Comparison of ENCODE assay signal across 8 cellular contexts in the genomic region with DNA sequence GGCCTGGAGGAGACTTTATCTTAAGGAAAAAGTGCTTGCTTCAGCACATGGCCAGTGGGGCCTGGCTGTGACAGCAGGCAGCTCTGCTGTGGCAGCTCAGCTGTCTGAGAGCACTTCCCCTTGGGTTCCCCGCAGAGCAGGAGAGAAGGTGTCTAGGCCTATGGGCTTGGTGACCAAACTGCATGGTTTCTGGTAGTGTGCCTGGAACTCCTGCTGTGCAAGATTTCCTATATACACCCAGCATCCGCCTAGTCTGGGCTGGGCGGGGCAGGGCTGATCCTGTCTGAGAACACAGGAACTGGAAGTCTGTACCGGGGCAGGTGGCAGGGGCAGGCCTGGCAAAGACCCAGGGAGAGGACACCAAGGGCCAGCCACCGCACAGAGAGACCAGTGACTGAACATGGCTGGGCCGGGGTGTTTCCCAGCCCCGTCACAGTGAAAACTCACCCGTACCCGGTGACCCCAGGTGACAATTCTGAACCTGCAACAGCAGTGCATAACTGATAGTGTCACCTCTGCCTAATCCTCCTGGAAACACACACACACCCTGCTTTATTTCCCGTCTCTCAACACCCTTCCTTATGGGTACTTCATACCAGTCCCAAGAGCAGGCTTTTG. TPM values are rescaled to one million over a fixed set of nuclear protein-coding genes. Genes with fewer than 3 reads are reported as not detected.
A peak's percentile ranks its signal among the peaks of the same experiment; 100 is the strongest.
DNase-seq lines count a peak whose midpoint lies in the region; ATAC-seq and TF ChIP-seq lines count a peak whose summit lies in the region.

No MANE protein-coding gene starts in this region.

- H3K4ac ChIP-seq in neuronal stem cell (ENCODE audit: low read length), result no peak overlapping the region

- H3K4me3 ChIP-seq in CD4-positive, alpha-beta memory T cell (ENCODE audit: low read length in 2 of 2), result no peak overlapping the region
- H3K4me3 ChIP-seq in Panc1 (ENCODE audit: low read depth in 2 of 2, low read length in 2 of 2) (no peak overlapping the region), neuronal stem cell (ENCODE audit: low read length in 2 of 2) (no peak overlapping the region), HAP-1 (no peak overlapping the region)

- no peak for TF ChIP-seq CTCF in Panc1 (IDR thresholded peaks at IDR 0.05)

- ATAC-seq in GM19043 (IDR thresholded peaks at IDR 0.05; ENCODE audit: low read depth, unreplicated experiment) (peak; percentile 51), HG03175 (IDR thresholded peaks at IDR 0.05; ENCODE audit: unreplicated experiment) (peak; percentile 36), Panc1 (peak; percentile 54)
- ATAC-seq in effector memory CD8-positive, alpha-beta T cell (replicated peaks), result peak; percentile 65

- H4K91ac ChIP-seq in neuronal stem cell (ENCODE audit: low read depth, low read length, poor library complexity), result no peak overlapping the region

- no peaks in the 10 kb centered on the region for H3K9me3 ChIP-seq in CD4-positive, alpha-beta memory T cell (ENCODE audit: control insufficient read depth in 1 of 2, low read length in 2 of 2)
- H3K9me3 ChIP-seq in Panc1 (ENCODE audit: control insufficient read depth, insufficient read depth, low read depth, low read length) (no peaks in the 10 kb centered on the region), neuronal stem cell (replicated peaks in 1 of 2; ENCODE audit: control insufficient read depth in 2 of 2, insufficient read depth in 1 of 2, low read depth in 1 of 2, low read length in 2 of 2) (no peaks in the 10 kb centered on the region), HAP-1 (no peaks in the 10 kb centered on the region; the same call in 1 of the 2 replicates)

- no peak overlapping the region for H2BK15ac ChIP-seq in neuronal stem cell (ENCODE audit: low read length)

- no peaks in the 10 kb centered on the region for H3K36me3 Mint-ChIP-seq in CD4-positive, alpha-beta memory T cell
- peaks cover 10% of the 10 kb centered on the region for H3K36me3 Mint-ChIP-seq in effector memory CD8-positive, alpha-beta T cell (ENCODE audit: insufficient read depth)

- H3K4me1 ChIP-seq in CD4-positive, alpha-beta memory T cell (ENCODE audit: insufficient read depth, low read length), result peaks cover 48% of the 10 kb centered on the region
- peaks cover 9% of the 10 kb centered on the region for H3K4me1 ChIP-seq in Panc1 (ENCODE audit: control insufficient read depth, insufficient read depth, low read length)
- H3K4me1 ChIP-seq in neuronal stem cell (ENCODE audit: control insufficient read depth in 2 of 2, insufficient read depth in 1 of 2, low read depth in 1 of 2, low read length in 2 of 2), result peaks cover 24 to 28% of the 10 kb centered on the region in 2 donors
- peaks cover 11% of the 10 kb centered on the region for H3K4me1 ChIP-seq in HAP-1

- CTCF ChIA-PET in CD4-positive, alpha-beta memory T cell (lab: Charles Lee; ENCODE audit: partially characterized antibody), result interaction anchor here (1.4 kb wide), 1 partner anchor 39 kb away, joined by 4 read pairs; the partner anchor contains the start of gene CHD9
- CTCF ChIA-PET in Panc1 (lab: Charles Lee), result no interaction called here

- no peaks in the 10 kb centered on the region for H3K27me3 Mint-ChIP-seq in CD4-positive, alpha-beta memory T cell
- no peaks in the 10 kb centered on the region for H3K27me3 Mint-ChIP-seq in effector memory CD8-positive, alpha-beta T cell

- intact Hi-C loops in CD4-positive, alpha-beta memory T cell (cut with micrococcal nuclease), result no loop called here
- intact Hi-C loops in Panc1 (cut with micrococcal nuclease; ENCODE audit: unreplicated experiment), result no loop called here

- no peak overlapping the region for H2AFZ ChIP-seq in neuronal stem cell (ENCODE audit: low read length)

- WGBS in neuronal stem cell (ENCODE audit: extremely low coverage in 2 of 2, insufficient read length in 2 of 2, insufficient replicate concordance in 1 of 2), 2 donors, result no CpG with 5 or more reads among the region's 10 CpGs

- H3K23ac ChIP-seq in neuronal stem cell (ENCODE audit: low read depth, low read length, poor library complexity), result no peak overlapping the region

- no peak overlapping the region for H3K4me2 ChIP-seq in neuronal stem cell (ENCODE audit: insufficient read depth, low read length, poor library complexity, severe bottlenecking)

- H3K27ac Mint-ChIP-seq in CD4-positive, alpha-beta memory T cell, result peak overlapping the region; percentile 36 to 85 (median 72)
- peak overlapping the region; percentile 76 to 91 for H3K27ac Mint-ChIP-seq in effector memory CD8-positive, alpha-beta T cell

- no peak overlapping the region for H2BK12ac ChIP-seq in neuronal stem cell (ENCODE audit: low read length)

- peak overlapping the region in 3 of 8 donors; percentile 38 to 64 (median 54) for H3K4me3 Mint-ChIP-seq in CD4-positive, alpha-beta memory T cell
- peak overlapping the region in 1 of 2 donors; percentile 53 for H3K4me3 Mint-ChIP-seq in effector memory CD8-positive, alpha-beta T cell

- no peak overlapping the region for H2BK120ac ChIP-seq in neuronal stem cell (ENCODE audit: low read depth, low read length)

- peak overlapping the region; percentile 16 for H2AK5ac ChIP-seq in neuronal stem cell (ENCODE audit: low read depth, low read length)

- H3K4me1 Mint-ChIP-seq in CD4-positive, alpha-beta memory T cell, result peaks cover 20 to 67% (median 54%) of the 10 kb centered on the region in 4 donors
- H3K4me1 Mint-ChIP-seq in effector memory CD8-positive, alpha-beta T cell (ENCODE audit: low read depth in 2 of 2), result peaks cover 48 to 62% of the 10 kb centered on the region in 2 donors

- H3K36me3 ChIP-seq in CD4-positive, alpha-beta memory T cell (ENCODE audit: insufficient read depth, low read length), result no peaks in the 10 kb centered on the region
- H3K36me3 ChIP-seq in Panc1 (ENCODE audit: control insufficient read depth, insufficient read depth, low read length) (no peaks in the 10 kb centered on the region), neuronal stem cell (replicated peaks in 1 of 2; ENCODE audit: control insufficient read depth in 2 of 2, insufficient read depth in 2 of 2, low read length in 2 of 2) (no peaks in the 10 kb centered on the region), HAP-1 (replicated peaks) (no peaks in the 10 kb centered on the region)

- H3K27ac ChIP-seq in CD4-positive, alpha-beta memory T cell (ENCODE audit: low read depth, low read length), result no peak overlapping the region
- H3K27ac ChIP-seq in Panc1 (ENCODE audit: low read length), result peak overlapping the region; percentile 9; the same call in 1 of the 2 replicates
- H3K27ac ChIP-seq in neuronal stem cell (replicated peaks; ENCODE audit: low read length), result no peak overlapping the region

- H4K8ac ChIP-seq in neuronal stem cell (ENCODE audit: low read depth, low read length), result no peak overlapping the region

- H3K18ac ChIP-seq in neuronal stem cell (ENCODE audit: low read length), result peak overlapping the region; percentile 9

- no peak overlapping the region for H3K14ac ChIP-seq in neuronal stem cell (ENCODE audit: low read length)

- peaks cover 4% of the 10 kb centered on the region for H3K79me1 ChIP-seq in neuronal stem cell (ENCODE audit: low read depth, low read length)

- BruUV-seq in Panc1 (replicated peaks; lab: Mats Ljungman, UMichigan), result no TSS peak

- no peak overlapping the region for H2BK5ac ChIP-seq in neuronal stem cell (ENCODE audit: low read length)

- DNase-seq in CD4-positive, alpha-beta memory T cell, result peak; percentile 3 to 72 (median 22)
- DNase-seq in Panc1 (ENCODE audit: low read depth, low spot score) (no peak), neuronal stem cell (ENCODE audit: low spot score) (no peak), HAP-1 (ENCODE audit: low spot score in 2 of 2) (no peak), foreskin melanocyte (no peak)
- DNase-seq in effector memory CD8-positive, alpha-beta T cell, result peak; percentile 19 to 55 (median 46)

- H3K27me3 ChIP-seq in CD4-positive, alpha-beta memory T cell (ENCODE audit: insufficient read depth, low read length), result no peaks in the 10 kb centered on the region
- H3K27me3 ChIP-seq in Panc1 (ENCODE audit: control insufficient read depth, insufficient read depth, low read length) (no peaks in the 10 kb centered on the region), neuronal stem cell (ENCODE audit: control insufficient read depth in 3 of 3, insufficient read depth in 3 of 3, low read depth in 1 of 3, low read length in 3 of 3) (no peaks in the 10 kb centered on the region), HAP-1 (ENCODE audit: low read depth) (no peaks in the 10 kb centered on the region)

- in situ Hi-C loops in Panc1 (cut with HindIII; ENCODE audit: low pct_unique_long_range_greater_than_20kb, low sequenced_read_pairs) (no loop called here), HAP-1 (cut with MboI; ENCODE audit: low sequenced_read_pairs) (no loop called here)

- POLR2A ChIA-PET in CD4-positive, alpha-beta memory T cell (lab: Charles Lee; ENCODE audit: partially characterized antibody), result no interaction called here
- POLR2A ChIA-PET in Panc1 (lab: Charles Lee), result no interaction called here

- H3K9ac ChIP-seq in neuronal stem cell (ENCODE audit: low read depth, low read length, poor library complexity), result peak overlapping the region; percentile 18

- H3K9me3 Mint-ChIP-seq in CD4-positive, alpha-beta memory T cell, result no peaks in the 10 kb centered on the region
- no peaks in the 10 kb centered on the region for H3K9me3 Mint-ChIP-seq in effector memory CD8-positive, alpha-beta T cell

RNA-seq across cellular contexts. Expression of gene CHD9, which starts 39.3 kb away (rescaled TPM):
- total RNA-seq in CD4-positive, alpha-beta memory T cell, result 10 to 100 TPM; 47.0 to 49.7 TPM
- 10 to 100 TPM; 22.9 to 31.9 TPM for polyA plus RNA-seq in CD4-positive, alpha-beta memory T cell
- total RNA-seq in Panc1 (2021; ENCODE audit: unreplicated experiment), result 25.4 TPM
- 4.0 TPM for polyA plus RNA-seq in Panc1 (2012; ENCODE audit: insufficient read length)
- polyA plus RNA-seq in neuronal stem cell (2013, experiment 1 of 2), result 40.5 TPM
- polyA plus RNA-seq in neuronal stem cell (2013, experiment 2 of 2), result 38.6 TPM

RNA-seq across cellular contexts. Expression of gene CHD9NB, which starts 41.4 kb away (rescaled TPM):
- total RNA-seq in CD4-positive, alpha-beta memory T cell, result not detected
- not detected for polyA plus RNA-seq in CD4-positive, alpha-beta memory T cell
- total RNA-seq in Panc1 (2021; ENCODE audit: unreplicated experiment), result 0.64 TPM
- 0.22 TPM for polyA plus RNA-seq in Panc1 (2012; ENCODE audit: insufficient read length)
- polyA plus RNA-seq in neuronal stem cell (2013, experiment 1 of 2), result 4.2 TPM
- 4.1 TPM for polyA plus RNA-seq in neuronal stem cell (2013, experiment 2 of 2)

Comparison
In these comparisons a context has a peak if more than half of its experiments do, and no peak if none do; other contexts are left out.
1. DNase-seq: peak in CD4-positive, alpha-beta memory T cell (5 of 5) and effector memory CD8-positive, alpha-beta T cell (3 of 3); none in Panc1 (single experiment), neuronal stem cell (single experiment), HAP-1 (0 of 2) and foreskin melanocyte (single experiment).
2. Peak in every context shown above with its lines, with median percentiles within 50 percentile points of each other: ATAC-seq.